In the genomic region with DNA sequence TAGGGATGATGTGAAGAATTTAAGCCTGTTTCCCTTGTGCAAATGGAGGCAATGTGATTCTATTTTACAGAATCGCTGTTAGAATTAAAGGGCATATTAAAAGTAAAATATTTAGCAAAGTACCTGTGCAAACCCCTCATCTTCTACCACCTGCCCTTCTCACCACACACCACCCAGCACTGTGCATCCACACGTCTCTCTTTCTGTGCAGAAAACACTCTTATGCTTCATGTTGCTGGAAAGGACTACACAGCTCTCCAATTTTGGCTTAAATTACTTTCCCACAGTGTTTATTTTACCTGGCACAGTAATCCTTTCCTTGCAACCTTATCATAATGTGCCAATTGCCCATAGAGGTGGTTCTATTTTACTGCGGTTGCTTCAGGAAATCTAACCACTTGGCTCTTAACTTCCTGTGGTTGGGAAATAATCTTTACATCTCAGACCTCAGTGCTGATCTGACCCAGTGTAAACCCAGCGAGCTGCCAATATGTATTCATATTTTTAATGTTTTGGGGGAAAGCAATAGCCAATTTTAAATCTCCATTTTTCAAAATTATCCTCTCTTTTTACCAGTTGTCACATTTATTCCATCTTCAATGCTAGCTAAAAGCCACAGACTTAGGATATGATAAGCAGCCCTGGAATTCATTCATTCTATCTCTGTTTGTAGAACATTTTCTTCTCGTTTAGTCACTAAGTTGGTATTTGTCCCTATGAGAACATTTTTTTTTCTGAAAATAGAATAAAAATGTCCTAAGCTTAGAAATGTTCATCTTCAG, we compare ENCODE assay signal across 11 cellular contexts.
A peak's percentile ranks its signal among the peaks of the same experiment; 100 is the strongest.
DNase-seq lines count a peak whose midpoint lies in the region; ATAC-seq, FAIRE-seq and TF ChIP-seq lines count a peak whose summit lies in the region.
"Had no signal": no experiment of that assay in that cellular context is flagged by ENCODE, and none has a peak within 500 bp of the region (broad histone marks: within the 10 kb centered on the region; RNA-seq: fewer than 3 reads in every experiment).

No MANE protein-coding gene starts in this region.

- no peaks in the 10 kb centered on the region for H3K27me3 ChIP-seq in endothelial cell of umbilical vein (ENCODE audit: control insufficient read depth in 2 of 2, insufficient read depth in 2 of 2, low read length in 2 of 2)
- H3K27me3 ChIP-seq in smooth muscle cell (ENCODE audit: low read depth) = no peaks in the 10 kb centered on the region
- H3K27me3 ChIP-seq in HepG2 (ENCODE audit: control insufficient read depth in 1 of 2, insufficient read depth in 2 of 2, low read length in 2 of 2) = no peaks in the 10 kb centered on the region

- H3K4me1 ChIP-seq in endothelial cell of umbilical vein (ENCODE audit: control insufficient read depth, extremely low read depth, insufficient read depth, low read length) = peaks cover 30% of the 10 kb centered on the region
- H3K4me1 ChIP-seq in smooth muscle cell (ENCODE audit: low read depth) = peaks cover 8% of the 10 kb centered on the region
- H3K4me1 ChIP-seq in HepG2 (ENCODE audit: insufficient read depth, low read length) = no peaks in the 10 kb centered on the region

- dilution Hi-C loops in endothelial cell of umbilical vein (cut with MboI; ENCODE audit: extremely low pct_ligation_motif_present, low sequenced_read_pairs) = no loop called here

- in situ Hi-C loops in HepG2 (cut with HindIII; ENCODE audit: extremely low pct_ligation_motif_present, low pct_unique_long_range_greater_than_20kb) = no loop called here

- H3K9me3 ChIP-seq in endothelial cell of umbilical vein (replicated peaks; ENCODE audit: control insufficient read depth, insufficient read depth, low read length) (no peaks in the 10 kb centered on the region), smooth muscle cell (replicated peaks; ENCODE audit: low read depth) (no peaks in the 10 kb centered on the region), HepG2 (ENCODE audit: low read length) (no peaks in the 10 kb centered on the region)

- TF ChIP-seq CTCF in endothelial cell of umbilical vein (IDR thresholded peaks at IDR 0.05; ENCODE audit: extremely low read depth in 1 of 2, insufficient read depth in 1 of 2, low read depth in 1 of 2, low read length in 2 of 2) (no peak), smooth muscle cell (IDR thresholded peaks at IDR 0.05; ENCODE audit: borderline replicate concordance, insufficient read depth, poor library complexity, severe bottlenecking) (no peak), HepG2 (CRISPR knock-in tag; IDR thresholded peaks at IDR 0.05) (no peak)

- H3K4me2 ChIP-seq in endothelial cell of umbilical vein (ENCODE audit: insufficient read depth, low read length) = peak overlapping the region; percentile 95
- H3K4me2 ChIP-seq in smooth muscle cell = peak overlapping the region; percentile 54
- H3K4me2 ChIP-seq in HepG2 (ENCODE audit: low read depth, low read length) = no peak overlapping the region

- H3K9me1 ChIP-seq in endothelial cell of umbilical vein (replicated peaks; ENCODE audit: control insufficient read depth, extremely low read depth, insufficient read depth, low read length) = no peaks in the 10 kb centered on the region

- POLR2A ChIA-PET in endothelial cell of umbilical vein (lab: Charles Lee) (no interaction called here), HepG2 (lab: Yijun Ruan, JAX) (no interaction called here)
- POLR2A ChIA-PET in activated CD4-positive, alpha-beta memory T cell treated with anti-CD3 and anti-CD28 coated beads for 36 hours (lab: Charles Lee) = no interaction called here

- H3K36me3 Mint-ChIP-seq in activated CD4-positive, alpha-beta T cell treated with anti-CD3 and anti-CD28 coated beads, Interleukin-2, amount 10 ng/mL, durations not matched to agents 24 days and 14 days (ENCODE audit: low read depth) = no peaks in the 10 kb centered on the region
- no peaks in the 10 kb centered on the region for H3K36me3 Mint-ChIP-seq in activated CD4-positive, alpha-beta memory T cell treated with anti-CD3 and anti-CD28 coated beads for 36 hours

- TF ChIP-seq RAD21 in HepG2 (CRISPR knock-in tag; IDR thresholded peaks at IDR 0.05) = no peak

- H3K79me2 ChIP-seq in endothelial cell of umbilical vein (ENCODE audit: control insufficient read depth, insufficient read depth, low read length) = no peaks in the 10 kb centered on the region
- no peaks in the 10 kb centered on the region for H3K79me2 ChIP-seq in smooth muscle cell (ENCODE audit: low read depth)
- no peaks in the 10 kb centered on the region for H3K79me2 ChIP-seq in HepG2 (ENCODE audit: insufficient read depth, low read length)

- CTCF ChIA-PET in endothelial cell of umbilical vein (lab: Charles Lee) (interaction anchor here (1.3 to 2.2 kb wide), 4 partner anchors 8 to 1395 kb away, joined by 3 to 9 read pairs (median 6); no protein-coding TSS in a partner anchor), HepG2 (lab: Yijun Ruan, JAX; ENCODE audit: low intra/inter-chr PET ratio, low total read pairs) (no interaction called here)
- CTCF ChIA-PET in activated CD4-positive, alpha-beta memory T cell treated with anti-CD3 and anti-CD28 coated beads for 36 hours (lab: Charles Lee) = no interaction called here

- H3F3A ChIP-seq in smooth muscle cell (ENCODE audit: low read depth) = no peaks in the 10 kb centered on the region

- H3K9ac ChIP-seq in endothelial cell of umbilical vein (replicated peaks; ENCODE audit: extremely low read depth, insufficient read depth, low read length) (peak overlapping the region; percentile 53), smooth muscle cell (ENCODE audit: low read depth) (no peak overlapping the region), HepG2 (ENCODE audit: insufficient read depth, low read depth, low read length) (no peak overlapping the region)

- H3K4me1 Mint-ChIP-seq in activated CD4-positive, alpha-beta T cell treated with anti-CD3 and anti-CD28 coated beads, Interleukin-2, amount 10 ng/mL, durations not matched to agents 24 days and 14 days = peaks cover 18% of the 10 kb centered on the region
- peaks cover 39% of the 10 kb centered on the region for H3K4me1 Mint-ChIP-seq in activated CD4-positive, alpha-beta memory T cell treated with anti-CD3 and anti-CD28 coated beads for 36 hours (ENCODE audit: low read depth)
- H3K4me1 Mint-ChIP-seq: B cell had no signal

- TF ChIP-seq POLR2A in endothelial cell of umbilical vein (IDR thresholded peaks at IDR 0.05; ENCODE audit: low read depth, low read length) (peak; percentile 47), HepG2 (IDR thresholded peaks at IDR 0.05; ENCODE audit: insufficient read depth in 1 of 2, low read depth in 2 of 2, low read length in 2 of 2) (no peak)

- peak overlapping the region in 1 of 3 experiments; percentile 35 for H3K4me3 ChIP-seq in endothelial cell of umbilical vein (replicated peaks in 1 of 3; ENCODE audit: insufficient read depth in 1 of 3, low read depth in 1 of 3, low read length in 3 of 3)
- H3K4me3 ChIP-seq in smooth muscle cell = no peak overlapping the region
- no peak overlapping the region for H3K4me3 ChIP-seq in HepG2 (replicated peaks in 1 of 3; ENCODE audit: insufficient read depth in 1 of 3, low read depth in 2 of 3, low read length in 3 of 3)

- H4K20me1 ChIP-seq in endothelial cell of umbilical vein (replicated peaks; ENCODE audit: control insufficient read depth, extremely low read depth, insufficient read depth, low read length) (no peaks in the 10 kb centered on the region), smooth muscle cell (ENCODE audit: low read depth) (no peaks in the 10 kb centered on the region), HepG2 (ENCODE audit: insufficient read depth, low read length) (no peaks in the 10 kb centered on the region)

- DNase-seq in activated CD4-positive, alpha-beta T cell treated with anti-CD3 and anti-CD28 coated beads, Interleukin-2, amount 10 ng/mL, durations not matched to agents 24 days and 14 days = peak; percentile 57
- no peak for DNase-seq in activated CD4-positive, alpha-beta T cell treated with anti-CD3 and anti-CD28 coated beads, Interleukin-2, amount 50 U/mL, for 4 hours
- peak; percentile 15 for DNase-seq in RPMI7951 (ENCODE audit: low read depth)
- DNase-seq in endothelial cell of umbilical vein (ENCODE audit: low read depth, low spot score) = peak; percentile 76
- DNase-seq in smooth muscle cell (lab: John Stamatoyannopoulos, UW; ENCODE audit: unreplicated experiment) = no peak
- DNase-seq in activated CD4-positive, alpha-beta memory T cell treated with anti-CD3 and anti-CD28 coated beads for 36 hours = no peak
- DNase-seq in midbrain (lab: John Stamatoyannopoulos, UW) = no peak
- DNase-seq in HepG2 (ENCODE audit: low spot score) = no peak
- DNase-seq: activated CD4-positive, alpha-beta T cell treated with anti-CD3 and anti-CD28 coated beads, Interleukin-2, amount 50 U/mL, for 1 hour; NCI-H524 treated with DMSO at 0.1 percent for 48 hours had no signal

- BruUV-seq in endothelial cell of umbilical vein (replicated peaks; lab: Mats Ljungman, UMichigan) (no TSS peak), HepG2 (replicated peaks; lab: Mats Ljungman, UMichigan) (no TSS peak)

- FAIRE-seq in endothelial cell of umbilical vein (lab: Jason Lieb, UNC) (peak; percentile 72), HepG2 (lab: Jason Lieb, UNC) (no peak)

- WGBS in smooth muscle cell (ENCODE audit: low lambda C conversion rate) = 50% methylated on average over 5 of the region's 5 CpGs
- 4% methylated on average over 5 of the region's 5 CpGs for WGBS in HepG2 (ENCODE audit: low lambda C conversion rate)

- H3K9me3 Mint-ChIP-seq in activated CD4-positive, alpha-beta T cell treated with anti-CD3 and anti-CD28 coated beads, Interleukin-2, amount 10 ng/mL, durations not matched to agents 24 days and 14 days = no peaks in the 10 kb centered on the region
- peaks cover 3% of the 10 kb centered on the region for H3K9me3 Mint-ChIP-seq in activated CD4-positive, alpha-beta memory T cell treated with anti-CD3 and anti-CD28 coated beads for 36 hours

- ATAC-seq in HepG2 = no peak

- TF ChIP-seq EP300 in HepG2 (IDR thresholded peaks at IDR 0.05; ENCODE audit: low read depth in 2 of 2, low read length in 2 of 2) = no peak
- no peak for TF ChIP-seq EP300 in HepG2 (CRISPR knock-in tag; IDR thresholded peaks at IDR 0.05; ENCODE audit: borderline replicate concordance)

- no peaks in the 10 kb centered on the region for H3K27me3 Mint-ChIP-seq in activated CD4-positive, alpha-beta T cell treated with anti-CD3 and anti-CD28 coated beads, Interleukin-2, amount 10 ng/mL, durations not matched to agents 24 days and 14 days
- H3K27me3 Mint-ChIP-seq in activated CD4-positive, alpha-beta memory T cell treated with anti-CD3 and anti-CD28 coated beads for 36 hours = peaks cover 6% of the 10 kb centered on the region
- H3K27me3 Mint-ChIP-seq: B cell had no signal

- H2AFZ ChIP-seq in endothelial cell of umbilical vein (ENCODE audit: low read depth, low read length) (peak overlapping the region; percentile 51), smooth muscle cell (ENCODE audit: low read depth) (no peak overlapping the region), HepG2 (ENCODE audit: low read length) (no peak overlapping the region)

- intact Hi-C loops in activated CD4-positive, alpha-beta T cell treated with anti-CD3 and anti-CD28 coated beads, Interleukin-2, amount 10 ng/mL, durations not matched to agents 24 days and 14 days (cut with micrococcal nuclease) = no loop called here
- intact Hi-C loops in endothelial cell of umbilical vein (cut with micrococcal nuclease) (loop anchor here (1.0 to 2.0 kb wide), 4 partner anchors 21 to 95 kb away; no protein-coding TSS in a partner anchor), HepG2 (cut with micrococcal nuclease; ENCODE audit: unreplicated experiment) (no loop called here)
- intact Hi-C loops in activated CD4-positive, alpha-beta memory T cell treated with anti-CD3 and anti-CD28 coated beads for 36 hours (cut with micrococcal nuclease) = loop anchor here (5.0 kb wide), 1 partner anchor 37 kb away; no protein-coding TSS in a partner anchor

- H3K27ac ChIP-seq in endothelial cell of umbilical vein (ENCODE audit: insufficient read depth, low read depth, low read length) (peak overlapping the region; percentile 91), smooth muscle cell (ENCODE audit: low read depth) (peak overlapping the region; percentile 78), HepG2 (ENCODE audit: extremely low read length, insufficient read depth, low read length) (no peak overlapping the region)

- no peak overlapping the region for H3K4me3 Mint-ChIP-seq in activated CD4-positive, alpha-beta T cell treated with anti-CD3 and anti-CD28 coated beads, Interleukin-2, amount 10 ng/mL, durations not matched to agents 24 days and 14 days
- no peak overlapping the region for H3K4me3 Mint-ChIP-seq in activated CD4-positive, alpha-beta memory T cell treated with anti-CD3 and anti-CD28 coated beads for 36 hours
- H3K4me3 Mint-ChIP-seq: B cell had no signal

- H3K36me3 ChIP-seq in endothelial cell of umbilical vein (ENCODE audit: control insufficient read depth in 2 of 2, extremely low read depth in 1 of 2, insufficient read depth in 2 of 2, low read length in 2 of 2) (no peaks in the 10 kb centered on the region), smooth muscle cell (ENCODE audit: low read depth) (no peaks in the 10 kb centered on the region), HepG2 (replicated peaks in 1 of 2; ENCODE audit: control insufficient read depth in 1 of 2, insufficient read depth in 2 of 2, low read length in 2 of 2) (no peaks in the 10 kb centered on the region)

- no peak overlapping the region for H3K27ac Mint-ChIP-seq in activated CD4-positive, alpha-beta T cell treated with anti-CD3 and anti-CD28 coated beads, Interleukin-2, amount 10 ng/mL, durations not matched to agents 24 days and 14 days
- H3K27ac Mint-ChIP-seq in activated CD4-positive, alpha-beta memory T cell treated with anti-CD3 and anti-CD28 coated beads for 36 hours = no peak overlapping the region
- H3K27ac Mint-ChIP-seq: B cell had no signal

Comparison
In these comparisons a context has a peak if more than half of its experiments do, and no peak if none do; other contexts are left out.
1. DNase-seq: peak in activated CD4-positive, alpha-beta T cell treated with anti-CD3 and anti-CD28 coated beads, Interleukin-2, amount 10 ng/mL, durations not matched to agents 24 days and 14 days (single experiment), RPMI7951 (single experiment) and endothelial cell of umbilical vein (single experiment); none in activated CD4-positive, alpha-beta T cell treated with anti-CD3 and anti-CD28 coated beads, Interleukin-2, amount 50 U/mL, for 4 hours (0 of 2), smooth muscle cell (single experiment), activated CD4-positive, alpha-beta memory T cell treated with anti-CD3 and anti-CD28 coated beads for 36 hours (single experiment), midbrain (single experiment) and HepG2 (single experiment).
2. intact Hi-C loops: an anchor here in endothelial cell of umbilical vein (1.0 to 2.0 kb wide) and activated CD4-positive, alpha-beta memory T cell treated with anti-CD3 and anti-CD28 coated beads for 36 hours (5.0 kb wide); none called in activated CD4-positive, alpha-beta T cell treated with anti-CD3 and anti-CD28 coated beads, Interleukin-2, amount 10 ng/mL, durations not matched to agents 24 days and 14 days and HepG2.